20 cellular contexts compared by ENCODE assay signal in the genomic region with DNA sequence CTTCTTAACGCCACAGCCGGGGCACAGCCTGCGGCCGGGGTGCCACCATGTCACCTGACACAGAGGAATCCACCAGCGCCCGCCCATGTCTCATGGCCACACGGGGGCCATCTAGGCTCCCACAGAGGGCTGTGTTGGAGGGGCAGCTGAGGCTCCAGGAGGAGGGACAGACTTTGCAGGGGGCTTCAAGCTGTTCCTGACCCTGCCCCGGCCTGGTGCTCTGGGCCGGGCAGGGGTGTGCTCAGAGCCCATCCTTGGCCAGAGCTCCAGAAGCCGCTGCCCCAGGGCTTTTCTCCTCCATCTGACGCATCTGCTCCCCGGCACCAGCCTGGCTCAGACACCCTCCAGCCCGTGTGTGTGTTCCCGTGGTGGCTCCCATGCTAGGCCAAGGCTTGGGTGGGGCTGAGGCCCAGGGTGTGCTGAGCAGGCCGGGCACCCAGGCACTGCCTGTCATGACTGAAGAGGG. TPM values are rescaled to one million over a fixed set of nuclear protein-coding genes. Genes with fewer than 3 reads are reported as not detected.
DNase-seq lines count a peak whose midpoint lies in the region; ATAC-seq and TF ChIP-seq lines count a peak whose summit lies in the region.
"Had no signal": no experiment of that assay in that cellular context is flagged by ENCODE, and none has a peak within 500 bp of the region (broad histone marks: within the 10 kb centered on the region; RNA-seq: fewer than 3 reads in every experiment).

No MANE protein-coding gene starts in this region.

- H3K27ac ChIP-seq in SJCRH30 (peak overlapping the region; percentile 20; the same call in 1 of the 2 replicates), right cardiac atrium (ENCODE audit: low read length) (no peak overlapping the region)

- no peaks in the 10 kb centered on the region for H3K9me3 ChIP-seq in BE2C
- no peaks in the 10 kb centered on the region for H3K9me3 ChIP-seq in SJCRH30 (replicated peaks)
- no peaks in the 10 kb centered on the region for H3K9me3 ChIP-seq in right cardiac atrium (ENCODE audit: control insufficient read depth, low read length)
- H3K9me3 ChIP-seq: MG63 had no signal

- no peak overlapping the region for H3K4me3 ChIP-seq in BE2C (ENCODE audit: low read depth, low read length)
- H3K4me3 ChIP-seq in GM12865 (ENCODE audit: low read depth, low read length), result no peak overlapping the region
- peak overlapping the region; percentile 5 for H3K4me3 ChIP-seq in SJCRH30
- no peak overlapping the region for H3K4me3 ChIP-seq in right cardiac atrium (ENCODE audit: low read length)
- H3K4me3 ChIP-seq: MG63 had no signal

- no peaks in the 10 kb centered on the region for H3K36me3 ChIP-seq in BE2C
- no peaks in the 10 kb centered on the region for H3K36me3 ChIP-seq in SJCRH30
- H3K36me3 ChIP-seq: MG63 had no signal

- H3K27me3 ChIP-seq in BE2C (no peaks in the 10 kb centered on the region), SJCRH30 (no peaks in the 10 kb centered on the region), right cardiac atrium (ENCODE audit: control insufficient read depth, insufficient read depth) (no peaks in the 10 kb centered on the region)
- H3K27me3 ChIP-seq: MG63 had no signal

- peak; percentile 69 for DNase-seq in BE2C
- DNase-seq in GM12865 (ENCODE audit: low read depth), result no peak
- peak; percentile 82 to 87 for DNase-seq in SJCRH30
- DNase-seq in right cardiac atrium, result peak in 1 of 3 donors; percentile 70
- DNase-seq in stimulated activated CD4-positive, alpha-beta T cell treated with anti-CD3 and anti-CD28 coated beads, Interleukin-2, amount 100 ng/mL, for 24 hours, result no peak
- no peak for DNase-seq in AG20443 (ENCODE audit: low spot score)
- DNase-seq in iPS-NIHi7 (ENCODE audit: extremely low spot score), result no peak
- DNase-seq: activated CD4-positive, alpha-beta T cell treated with anti-CD3 and anti-CD28 coated beads, Interleukin-2, amount 50 U/mL, for 1 hour; activated T-cell treated with anti-CD3 and anti-CD28 coated beads, Interleukin-2, amount 50 U/mL, for 4 hours; caudate nucleus; DMS153; effector memory CD4-positive, alpha-beta T cell; MG63; naive B cell; NCI-H2081; NCI-H69; SIG-M5; substantia nigra; T1000 had no signal

- peak; percentile 39 for TF ChIP-seq CTCF in BE2C (IDR thresholded peaks at IDR 0.05; ENCODE audit: low read depth, low read length)
- peak; percentile 1 for TF ChIP-seq CTCF in GM12865 (IDR thresholded peaks at IDR 0.05; ENCODE audit: insufficient read depth, low read depth, low read length, missing control alignments)

- ATAC-seq in right cardiac atrium (peak; percentile 8 to 36), GM18907 (IDR thresholded peaks at IDR 0.05; ENCODE audit: unreplicated experiment) (no peak)
- ATAC-seq: activated T-cell treated with anti-CD3 and anti-CD28 coated beads, Interleukin-2, amount 50 U/mL, for 4 hours had no signal

- H3K4me1 ChIP-seq in BE2C (peaks cover 16% of the 10 kb centered on the region), SJCRH30 (peaks cover 79% of the 10 kb centered on the region), right cardiac atrium (ENCODE audit: control insufficient read depth, insufficient read depth, low read length) (no peaks in the 10 kb centered on the region)

- intact Hi-C loops in right cardiac atrium (cut with DNase I), result loop anchor here in 1 of 4 donors (5.0 kb wide), 1 partner anchor 89 kb away; no protein-coding TSS in a partner anchor

- WGBS in right cardiac atrium, result 73% methylated on average over 15 of the region's 15 CpGs

RNA-seq across cellular contexts. Expression of a gene that starts 7.8 kb away (rescaled TPM):
- 41.2 TPM for polyA plus RNA-seq in BE2C (2012; ENCODE audit: insufficient read depth, insufficient read length, low read depth)
- 97.0 and 99.8 TPM in 2 replicates for total RNA-seq in SJCRH30 (2014; rRNA removed; shearing (Covaris generic))
- total RNA-seq in right cardiac atrium, result 10 to 100 TPM; 50.8 to 63.9 (median 53.5) TPM
- 61.5 TPM for polyA plus RNA-seq in right cardiac atrium

Comparison
In these comparisons a context has a peak if more than half of its experiments do, and no peak if none do; other contexts are left out.
1. DNase-seq: peak in BE2C (single experiment) and SJCRH30 (2 of 2); none in GM12865 (single experiment), stimulated activated CD4-positive, alpha-beta T cell treated with anti-CD3 and anti-CD28 coated beads, Interleukin-2, amount 100 ng/mL, for 24 hours (0 of 2), AG20443 (single experiment) and iPS-NIHi7 (single experiment).